ENCODE assay signal across 24 cellular contexts in the genomic region with DNA sequence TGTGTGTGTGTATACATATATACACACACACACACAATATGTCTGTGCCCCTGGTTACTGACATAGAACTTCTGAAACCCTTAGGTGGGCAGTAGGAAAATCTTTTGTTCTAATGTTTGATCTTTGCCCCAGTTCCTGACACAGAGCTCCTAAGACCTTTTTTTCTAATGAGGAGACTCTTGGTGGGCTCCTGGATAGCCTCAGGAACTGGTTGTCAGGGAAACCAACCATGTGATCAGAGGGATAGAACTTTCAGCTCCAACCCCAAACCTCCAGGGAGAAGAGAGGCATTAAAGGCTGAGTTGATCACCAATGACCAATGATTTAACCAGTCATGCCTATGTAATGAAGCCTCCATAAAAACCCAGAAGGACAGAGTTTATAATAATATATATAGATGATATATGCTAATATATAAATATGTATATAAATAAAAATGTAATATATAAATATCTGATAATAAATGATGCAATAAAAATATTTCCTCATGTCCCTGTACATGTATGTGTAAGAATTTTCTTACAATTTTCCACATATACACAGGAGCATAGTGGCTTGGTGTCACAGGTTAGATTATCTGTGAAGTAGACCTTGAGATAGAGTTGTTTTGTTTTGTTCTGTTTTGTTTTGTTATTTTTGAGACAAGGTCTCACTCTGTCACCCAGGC.
"Had no signal": no experiment of that assay in that cellular context is flagged by ENCODE, and none has a peak within 500 bp of the region (broad histone marks: within the 10 kb centered on the region; RNA-seq: fewer than 3 reads in every experiment).

No MANE protein-coding gene starts in this region.

- H3K27ac ChIP-seq: esophagus muscularis mucosa, foreskin keratinocyte, sigmoid colon, upper lobe of left lung, vagina had no signal

- H3K36me3 Mint-ChIP-seq: stimulated activated effector memory CD8-positive, alpha-beta T cell treated with anti-CD3 and anti-CD28 coated beads, Interleukin-12 subunit alpha, Interleukin-12 subunit beta, amount 100 ng/mL, for 72 hours had no signal

- H3K9me3 ChIP-seq: sigmoid colon, upper lobe of left lung, vagina had no signal

- DNase-seq: activated CD4-positive, alpha-beta T cell treated with anti-CD3 and anti-CD28 coated beads for 4 hours; activated CD4-positive, alpha-beta T cell treated with anti-CD3 and anti-CD28 coated beads, Interleukin-2, amount 50 U/mL, for 4 hours; activated CD8-positive, alpha-beta memory T cell treated with anti-CD3 and anti-CD28 coated beads for 24 hours; activated effector memory CD4-positive, alpha-beta T cell treated with Interleukin-2 at 50 U/mL for 16 hours; activated naive CD4-positive, alpha-beta T cell treated with Interleukin-2 at 50 U/mL for 16 hours; anterior cingulate cortex; dermis blood vessel endothelial cell; effector CD4-positive, alpha-beta T cell; foreskin keratinocyte; left ventricle myocardium superior; naive B cell; sigmoid colon; small intestine; stimulated activated CD4-positive, alpha-beta T cell treated with anti-CD3 and anti-CD28 coated beads, Interleukin-4, amount 100 ng/mL, for 24 hours; upper lobe of left lung had no signal

- FAIRE-seq: bronchial epithelial cell, colon, islet of Langerhans, small intestine had no signal

- H3K27ac Mint-ChIP-seq: activated naive CD8-positive, alpha-beta T cell; naive B cell; stimulated activated effector memory CD8-positive, alpha-beta T cell treated with anti-CD3 and anti-CD28 coated beads, Interleukin-12 subunit alpha, Interleukin-12 subunit beta, amount 100 ng/mL, for 72 hours; stimulated activated naive CD8-positive, alpha-beta T cell treated with anti-CD3 and anti-CD28 coated beads, Interleukin-15, Interleukin-2, amounts not matched to agents 100 ng/mL and 50 ng/mL, for 24 hours had no signal

- H3K4me3 ChIP-seq: esophagus muscularis mucosa, sigmoid colon, upper lobe of left lung, vagina had no signal

- H3K4me1 Mint-ChIP-seq: central memory CD8-positive, alpha-beta T cell; stimulated activated effector memory CD8-positive, alpha-beta T cell treated with anti-CD3 and anti-CD28 coated beads, Interleukin-12 subunit alpha, Interleukin-12 subunit beta, amount 100 ng/mL, for 72 hours had no signal

- H3K9me3 Mint-ChIP-seq: central memory CD8-positive, alpha-beta T cell; stimulated activated effector memory CD8-positive, alpha-beta T cell treated with anti-CD3 and anti-CD28 coated beads, Interleukin-12 subunit alpha, Interleukin-12 subunit beta, amount 100 ng/mL, for 72 hours had no signal

- H3K36me3 ChIP-seq: esophagus muscularis mucosa, sigmoid colon, upper lobe of left lung, vagina had no signal

- H3K27me3 ChIP-seq: vagina had no signal

- H3K4me3 Mint-ChIP-seq: activated naive CD8-positive, alpha-beta T cell; central memory CD8-positive, alpha-beta T cell; naive B cell; stimulated activated effector memory CD8-positive, alpha-beta T cell treated with anti-CD3 and anti-CD28 coated beads, Interleukin-12 subunit alpha, Interleukin-12 subunit beta, amount 100 ng/mL, for 72 hours; stimulated activated naive CD8-positive, alpha-beta T cell treated with anti-CD3 and anti-CD28 coated beads, Interleukin-15, Interleukin-2, amounts not matched to agents 100 ng/mL and 50 ng/mL, for 24 hours had no signal

- H3K4me1 ChIP-seq: esophagus muscularis mucosa, foreskin keratinocyte, sigmoid colon, upper lobe of left lung, vagina had no signal

- ATAC-seq: foreskin keratinocyte; left ventricle myocardium superior; stimulated activated effector memory CD8-positive, alpha-beta T cell treated with anti-CD3 and anti-CD28 coated beads, Interleukin-12 subunit alpha, Interleukin-12 subunit beta, amount 100 ng/mL, for 72 hours had no signal
